In genomic region chr19:57099199-57099661, GRCh38 we compare ENCODE assay signal across 8 cellular contexts. TPM values are rescaled to one million over a fixed set of nuclear protein-coding genes. Genes with fewer than 3 reads are reported as not detected.
A peak's percentile ranks its signal among the peaks of the same experiment; 100 is the strongest.
DNase-seq lines count a peak whose midpoint lies in the region; ATAC-seq and TF ChIP-seq lines count a peak whose summit lies in the region.

No MANE protein-coding gene starts in this region.

- no peak for TF ChIP-seq POLR2A in IMR-90 (IDR thresholded peaks at IDR 0.05; ENCODE audit: low read depth, low read length)

- no peak overlapping the region for H3K14ac ChIP-seq in IMR-90 (replicated peaks; ENCODE audit: low read depth, low read length)

- TF ChIP-seq RAD21 in IMR-90 (IDR thresholded peaks at IDR 0.05; ENCODE audit: low read length), result peak; percentile 69

- H3K4me3 Mint-ChIP-seq in CD8-positive, alpha-beta memory T cell, result no peak overlapping the region
- H3K4me3 Mint-ChIP-seq in activated CD4-positive, alpha-beta T cell treated with anti-CD3 and anti-CD28 coated beads, Interleukin-2, amount 10 ng/mL, durations not matched to agents 7 days and 5 days, result no peak overlapping the region
- H3K4me3 Mint-ChIP-seq in stimulated activated naive B cell treated with anti-CD40 and anti-IgM and Interleukin-4, amounts not matched to agents 10 μg/mL and 1 μg/mL and 100 μg/mL, for 72 hours, result no peak overlapping the region

- no peak overlapping the region for H3K4me2 ChIP-seq in IMR-90 (ENCODE audit: low read depth, low read length)

- H2AK5ac ChIP-seq in IMR-90 (ENCODE audit: low read depth, low read length), result no peak overlapping the region

- in situ Hi-C loops in IMR-90 (cut with MboI; ENCODE audit: low sequenced_read_pairs), result no loop called here

- peak; percentile 6 to 60 (median 25) for DNase-seq in CD8-positive, alpha-beta memory T cell
- peak; percentile 35 for DNase-seq in IMR-90
- peak; percentile 44 for DNase-seq in activated CD4-positive, alpha-beta T cell treated with anti-CD3 and anti-CD28 coated beads, Interleukin-2, amount 10 ng/mL, durations not matched to agents 7 days and 5 days
- peak; percentile 55 for DNase-seq in dermis blood vessel endothelial cell
- peak; percentile 52 for DNase-seq in medulla oblongata (ENCODE audit: extremely low spot score)
- DNase-seq in stimulated activated naive B cell treated with anti-CD40 and anti-IgM and Interleukin-4, amounts not matched to agents 10 μg/mL and 1 μg/mL and 100 μg/mL, for 72 hours, result peak; percentile 59
- DNase-seq in epidermal melanocyte (ENCODE audit: insufficient read length, low spot score), result no peak

- no peaks in the 10 kb centered on the region for H3K27me3 ChIP-seq in CD8-positive, alpha-beta memory T cell (ENCODE audit: insufficient read depth, low read length, poor library complexity, severe bottlenecking)
- H3K27me3 ChIP-seq in IMR-90 (ENCODE audit: control insufficient read depth, insufficient read depth, low read length), result no peaks in the 10 kb centered on the region

- no peaks in the 10 kb centered on the region for H4K20me1 ChIP-seq in IMR-90 (ENCODE audit: insufficient read depth, low read length)

- no peaks in the 10 kb centered on the region for H3K4me1 ChIP-seq in CD8-positive, alpha-beta memory T cell (ENCODE audit: insufficient read depth, low read length)
- H3K4me1 ChIP-seq in IMR-90 (ENCODE audit: control insufficient read depth, insufficient read depth, low read length), result peaks cover 1% of the 10 kb centered on the region; the same call in 1 of the 2 replicates

- H3K9ac ChIP-seq in IMR-90 (ENCODE audit: low read depth, low read length), result no peak overlapping the region

- peak; percentile 68 for TF ChIP-seq CTCF in IMR-90 (conservative IDR thresholded peaks at IDR 0.05; ENCODE audit: low read depth, low read length)

- H2BK20ac ChIP-seq in IMR-90 (ENCODE audit: low read depth, low read length), result no peak overlapping the region

- intact Hi-C loops in IMR-90 (cut with micrococcal nuclease), result loop anchor here (2.0 to 10.0 kb wide), 3 partner anchors 350 to 637 kb away; no protein-coding TSS in a partner anchor

- H3K27ac ChIP-seq in CD8-positive, alpha-beta memory T cell (ENCODE audit: low read depth, low read length), result no peak overlapping the region
- H3K27ac ChIP-seq in IMR-90 (ENCODE audit: insufficient read depth, low read length), result no peak overlapping the region

- no peak overlapping the region for H3K18ac ChIP-seq in IMR-90 (ENCODE audit: low read depth, low read length)

- no peak overlapping the region for H3K56ac ChIP-seq in IMR-90 (ENCODE audit: extremely low read depth, insufficient read depth, low read length)

- no peaks in the 10 kb centered on the region for H3K36me3 ChIP-seq in CD8-positive, alpha-beta memory T cell (ENCODE audit: insufficient read depth, low read length)
- H3K36me3 ChIP-seq in IMR-90 (ENCODE audit: control insufficient read depth, insufficient read depth, low read length), result no peaks in the 10 kb centered on the region

- CTCF ChIA-PET in CD8-positive, alpha-beta memory T cell (lab: Charles Lee), result interaction anchor here (0.6 to 1.1 kb wide), 2 partner anchors 846 to 1022 kb away, joined by 3 read pairs; no protein-coding TSS in a partner anchor
- CTCF ChIA-PET in IMR-90 (lab: Yijun Ruan, JAX), result interaction anchor here (0.7 to 1.2 kb wide), 2 partner anchors 10 to 1033 kb away, joined by 3 read pairs; no protein-coding TSS in a partner anchor
- CTCF ChIA-PET in activated CD4-positive, alpha-beta T cell treated with anti-CD3 and anti-CD28 coated beads, Interleukin-2, amount 10 ng/mL, durations not matched to agents 7 days and 5 days (lab: Charles Lee), result no interaction called here

- no peaks in the 10 kb centered on the region for H3K36me3 Mint-ChIP-seq in CD8-positive, alpha-beta memory T cell
- peaks cover 4% of the 10 kb centered on the region for H3K36me3 Mint-ChIP-seq in activated CD4-positive, alpha-beta T cell treated with anti-CD3 and anti-CD28 coated beads, Interleukin-2, amount 10 ng/mL, durations not matched to agents 7 days and 5 days (ENCODE audit: low read depth)
- H3K36me3 Mint-ChIP-seq in stimulated activated naive B cell treated with anti-CD40 and anti-IgM and Interleukin-4, amounts not matched to agents 10 μg/mL and 1 μg/mL and 100 μg/mL, for 72 hours, result no peaks in the 10 kb centered on the region

- no peak overlapping the region for H4K91ac ChIP-seq in IMR-90 (ENCODE audit: insufficient read depth, low read depth, low read length)

- no peak overlapping the region for H2BK120ac ChIP-seq in IMR-90 (ENCODE audit: low read depth, low read length)

- no peak overlapping the region for H3K23ac ChIP-seq in IMR-90 (ENCODE audit: low read depth, low read length)

- peaks cover 5 to 17% of the 10 kb centered on the region in 2 donors for H3K27me3 Mint-ChIP-seq in CD8-positive, alpha-beta memory T cell
- H3K27me3 Mint-ChIP-seq in activated CD4-positive, alpha-beta T cell treated with anti-CD3 and anti-CD28 coated beads, Interleukin-2, amount 10 ng/mL, durations not matched to agents 7 days and 5 days, result no peaks in the 10 kb centered on the region
- peaks cover 17 to 28% of the 10 kb centered on the region in 2 donors for H3K27me3 Mint-ChIP-seq in stimulated activated naive B cell treated with anti-CD40 and anti-IgM and Interleukin-4, amounts not matched to agents 10 μg/mL and 1 μg/mL and 100 μg/mL, for 72 hours

- peaks cover 7 to 12% (median 8%) of the 10 kb centered on the region in 3 donors for H3K4me1 Mint-ChIP-seq in CD8-positive, alpha-beta memory T cell
- H3K4me1 Mint-ChIP-seq in activated CD4-positive, alpha-beta T cell treated with anti-CD3 and anti-CD28 coated beads, Interleukin-2, amount 10 ng/mL, durations not matched to agents 7 days and 5 days, result peaks cover 6% of the 10 kb centered on the region
- peaks cover 3 to 16% of the 10 kb centered on the region in 2 donors for H3K4me1 Mint-ChIP-seq in stimulated activated naive B cell treated with anti-CD40 and anti-IgM and Interleukin-4, amounts not matched to agents 10 μg/mL and 1 μg/mL and 100 μg/mL, for 72 hours

- WGBS in IMR-90 (ENCODE audit: extremely low coverage in 2 of 2, insufficient read length in 1 of 2), 2 experiments, result 4% methylated on average over 10 of the region's 31 CpGs; no CpG with 5 or more reads in 1 of the 2 experiments

- POLR2A ChIA-PET in CD8-positive, alpha-beta memory T cell (lab: Charles Lee), result no interaction called here
- POLR2A ChIA-PET in IMR-90 (lab: Charles Lee; ENCODE audit: unreplicated experiment), result no interaction called here
- POLR2A ChIA-PET in activated CD4-positive, alpha-beta T cell treated with anti-CD3 and anti-CD28 coated beads, Interleukin-2, amount 10 ng/mL, durations not matched to agents 7 days and 5 days (lab: Charles Lee), result no interaction called here

- H3K9me3 Mint-ChIP-seq in CD8-positive, alpha-beta memory T cell, result peaks cover 0 to 20% (median 5%) of the 10 kb centered on the region in 5 donors
- H3K9me3 Mint-ChIP-seq in activated CD4-positive, alpha-beta T cell treated with anti-CD3 and anti-CD28 coated beads, Interleukin-2, amount 10 ng/mL, durations not matched to agents 7 days and 5 days, result peaks cover 14% of the 10 kb centered on the region
- H3K9me3 Mint-ChIP-seq in stimulated activated naive B cell treated with anti-CD40 and anti-IgM and Interleukin-4, amounts not matched to agents 10 μg/mL and 1 μg/mL and 100 μg/mL, for 72 hours, result no peaks in the 10 kb centered on the region

- peak overlapping the region; percentile 33 for H2AFZ ChIP-seq in IMR-90 (replicated peaks; ENCODE audit: low read length, poor library complexity)

- H2BK15ac ChIP-seq in IMR-90 (ENCODE audit: low read depth, low read length), result no peak overlapping the region

- no peak overlapping the region for H4K8ac ChIP-seq in IMR-90 (ENCODE audit: low read depth in 2 of 2, low read length in 2 of 2)

- no peaks in the 10 kb centered on the region for H3K79me1 ChIP-seq in IMR-90 (ENCODE audit: low read depth in 1 of 2, low read length in 2 of 2)

- H3K4ac ChIP-seq in IMR-90 (ENCODE audit: low read depth, low read length), result no peak overlapping the region

- H3K9me3 ChIP-seq in CD8-positive, alpha-beta memory T cell (ENCODE audit: low read length), result no peaks in the 10 kb centered on the region
- H3K9me3 ChIP-seq in IMR-90 (ENCODE audit: control insufficient read depth, insufficient read depth, low read length), result peaks cover 2% of the 10 kb centered on the region; the same call in 1 of the 2 replicates

- no peak overlapping the region for H3K4me3 ChIP-seq in CD8-positive, alpha-beta memory T cell (ENCODE audit: low read length)
- H3K4me3 ChIP-seq in IMR-90 (ENCODE audit: insufficient read depth, low read depth, low read length), result no peak overlapping the region

- H4K5ac ChIP-seq in IMR-90 (ENCODE audit: low read depth, low read length), result no peak overlapping the region

- H2AK9ac ChIP-seq in IMR-90 (replicated peaks; ENCODE audit: low read depth, low read length, poor library complexity), result no peak overlapping the region

- H2BK5ac ChIP-seq in IMR-90 (ENCODE audit: low read depth, low read length, poor library complexity, severe bottlenecking), result no peak overlapping the region

- dilution Hi-C loops in IMR-90 (cut with HindIII; ENCODE audit: low sequenced_read_pairs, unreplicated experiment), result no loop called here

- ATAC-seq in IMR-90 (ENCODE audit: low read depth) (peak; percentile 73), HG03135 (IDR thresholded peaks at IDR 0.05; ENCODE audit: unreplicated experiment) (no peak)
- peak; percentile 72 to 77 for ATAC-seq in stimulated activated naive B cell treated with anti-CD40 and anti-IgM and Interleukin-4, amounts not matched to agents 10 μg/mL and 1 μg/mL and 100 μg/mL, for 72 hours (replicated peaks)

- no peak overlapping the region for H3K27ac Mint-ChIP-seq in CD8-positive, alpha-beta memory T cell
- H3K27ac Mint-ChIP-seq in activated CD4-positive, alpha-beta T cell treated with anti-CD3 and anti-CD28 coated beads, Interleukin-2, amount 10 ng/mL, durations not matched to agents 7 days and 5 days, result no peak overlapping the region
- no peak overlapping the region for H3K27ac Mint-ChIP-seq in stimulated activated naive B cell treated with anti-CD40 and anti-IgM and Interleukin-4, amounts not matched to agents 10 μg/mL and 1 μg/mL and 100 μg/mL, for 72 hours

- BruUV-seq in IMR-90 (replicated peaks; lab: Mats Ljungman, UMichigan), result no TSS peak

- no peaks in the 10 kb centered on the region for H3K9me1 ChIP-seq in IMR-90 (ENCODE audit: insufficient read depth, low read length)

RNA-seq across cellular contexts. Expression of gene USP29, which starts 20.6 kb away (rescaled TPM):
- not detected for total RNA-seq in CD8-positive, alpha-beta memory T cell
- not detected for polyA plus RNA-seq in CD8-positive, alpha-beta memory T cell
- not detected in 2 replicates for total RNA-seq in IMR-90 (2012; rRNA removed)
- polyA plus RNA-seq in IMR-90 (2012; rRNA removed), result not detected in 2 replicates
- polyA plus RNA-seq in IMR-90 (2012; cell fraction: cytosol; rRNA removed), result not detected in 2 replicates
- not detected in 2 replicates for polyA plus RNA-seq in IMR-90 (2012; cell fraction: nucleus; rRNA removed; ENCODE audit: low replicate concordance)
- not detected for total RNA-seq in activated CD4-positive, alpha-beta T cell treated with anti-CD3 and anti-CD28 coated beads, Interleukin-2, amount 10 ng/mL, durations not matched to agents 7 days and 5 days
- not detected in 2 replicates for total RNA-seq in dermis blood vessel endothelial cell

RNA-seq across cellular contexts. Expression of gene ZIM3, which starts 45.8 kb away (rescaled TPM):
- not detected for total RNA-seq in CD8-positive, alpha-beta memory T cell
- not detected for polyA plus RNA-seq in CD8-positive, alpha-beta memory T cell
- total RNA-seq in IMR-90 (2012; rRNA removed) (not detected in 2 replicates), dermis blood vessel endothelial cell (not detected in 2 replicates)
- polyA plus RNA-seq in IMR-90 (2012; rRNA removed), result not detected in 2 replicates
- not detected in 2 replicates for polyA plus RNA-seq in IMR-90 (2012; cell fraction: cytosol; rRNA removed)
- polyA plus RNA-seq in IMR-90 (2012; cell fraction: nucleus; rRNA removed; ENCODE audit: low replicate concordance), result not detected in 2 replicates
- not detected for total RNA-seq in activated CD4-positive, alpha-beta T cell treated with anti-CD3 and anti-CD28 coated beads, Interleukin-2, amount 10 ng/mL, durations not matched to agents 7 days and 5 days
